ENCODE assay signal across 34 cellular contexts in the genomic region with DNA sequence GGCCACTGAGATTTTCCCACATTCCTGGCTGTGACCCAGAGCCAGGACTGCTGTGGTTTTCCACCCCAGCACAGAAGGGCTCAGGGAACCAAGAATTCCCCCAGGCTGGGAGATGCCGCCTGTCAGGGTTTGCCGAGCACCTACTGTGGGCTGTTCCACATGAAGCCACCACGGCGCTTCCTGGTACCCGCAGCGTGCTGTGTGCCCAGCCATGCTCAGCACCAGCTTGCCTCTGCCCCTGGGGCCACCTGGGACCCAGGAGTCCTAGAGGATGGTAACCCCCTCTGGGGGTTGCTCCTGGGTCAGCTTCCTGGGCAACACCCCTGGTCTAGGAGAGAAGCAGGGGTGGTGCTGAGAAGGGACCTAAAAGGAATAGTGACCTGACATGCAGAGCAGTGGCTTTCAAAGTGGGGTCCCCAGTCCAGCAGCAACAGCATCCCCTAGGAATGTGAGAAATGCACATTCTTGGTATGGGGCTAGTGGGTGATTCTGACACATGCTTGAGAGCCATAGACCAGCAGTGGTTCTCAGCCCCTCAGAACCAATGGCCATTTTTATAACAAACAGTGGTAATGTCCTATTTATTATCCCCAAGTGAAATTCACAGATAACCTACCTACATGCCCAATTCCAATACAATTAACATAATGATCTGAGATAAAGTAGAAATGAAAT. TPM values are rescaled to one million over a fixed set of nuclear protein-coding genes. Genes with fewer than 3 reads are reported as not detected.
DNase-seq lines count a peak whose midpoint lies in the region; ATAC-seq and TF ChIP-seq lines count a peak whose summit lies in the region.
"Had no signal": no experiment of that assay in that cellular context is flagged by ENCODE, and none has a peak within 500 bp of the region (broad histone marks: within the 10 kb centered on the region; RNA-seq: fewer than 3 reads in every experiment).

No MANE protein-coding gene starts in this region.

- H3K27ac ChIP-seq in left ventricle myocardium inferior (replicated peaks) (no peak overlapping the region), lower lobe of right lung (no peak overlapping the region), testis (no peak overlapping the region), esophagus squamous epithelium (peak overlapping the region in 1 of 4 donors; percentile 14)
- H3K27ac ChIP-seq in effector memory CD4-positive, alpha-beta T cell (ENCODE audit: insufficient read depth, low read length, poor library complexity, severe bottlenecking): peak overlapping the region; percentile 27
- H3K27ac ChIP-seq: colonic mucosa, GM23248, right lobe of liver had no signal

- TF ChIP-seq POLR2A in testis (IDR thresholded peaks at IDR 0.05) (no peak), esophagus squamous epithelium (IDR thresholded peaks at IDR 0.05) (no peak)

- ATAC-seq in left ventricle myocardium superior (no peak), lower lobe of right lung (no peak)
- ATAC-seq: activated CD8-positive, alpha-beta T cell treated with anti-CD3 and anti-CD28 coated beads for 36 hours; Panc1; right lobe of liver had no signal

- no peaks in the 10 kb centered on the region for H3K9me3 ChIP-seq in left ventricle myocardium inferior (replicated peaks)
- no peaks in the 10 kb centered on the region for H3K9me3 ChIP-seq in effector memory CD4-positive, alpha-beta T cell (ENCODE audit: control insufficient read depth, low read length)
- H3K9me3 ChIP-seq in lower lobe of right lung: no peaks in the 10 kb centered on the region
- no peaks in the 10 kb centered on the region for H3K9me3 ChIP-seq in testis
- no peaks in the 10 kb centered on the region for H3K9me3 ChIP-seq in esophagus squamous epithelium
- H3K9me3 ChIP-seq: BE2C, colonic mucosa, right lobe of liver had no signal

- H3K4me1 Mint-ChIP-seq in Calu3 (ENCODE audit: low read depth, unreplicated experiment): no peaks in the 10 kb centered on the region

- intact Hi-C loops in left ventricle myocardium superior (cut with micrococcal nuclease): loop anchor here (5.0 kb wide), 1 partner anchor 72 kb away; no protein-coding TSS in a partner anchor
- intact Hi-C loops in left ventricle myocardium inferior (cut with micrococcal nuclease): loop anchor here (5.0 kb wide), 1 partner anchor 77 kb away; no protein-coding TSS in a partner anchor
- intact Hi-C loops in lower lobe of right lung (cut with DNase I): loop anchor here (5.0 kb wide), 1 partner anchor 77 kb away; no protein-coding TSS in a partner anchor
- intact Hi-C loops in testis (cut with DNase I; ENCODE audit: low total_unique reads): loop anchor here (5.0 kb wide), 1 partner anchor 77 kb away; no protein-coding TSS in a partner anchor
- intact Hi-C loops in esophagus squamous epithelium (cut with DNase I): loop anchor here (5.0 kb wide), 2 partner anchors 77 to 92 kb away; no protein-coding TSS in a partner anchor
- intact Hi-C loops in Calu3 (cut with micrococcal nuclease; ENCODE audit: unreplicated experiment): no loop called here

- H3K9me3 Mint-ChIP-seq in Calu3 (ENCODE audit: low read depth, unreplicated experiment): no peaks in the 10 kb centered on the region
- H3K9me3 Mint-ChIP-seq: activated CD8-positive, alpha-beta T cell treated with anti-CD3 and anti-CD28 coated beads for 36 hours; activated naive CD8-positive, alpha-beta T cell treated with anti-CD3 and anti-CD28 coated beads for 36 hours; HFFc6; memory B cell had no signal

- no peak overlapping the region for H3K27ac Mint-ChIP-seq in Calu3 (ENCODE audit: unreplicated experiment)
- H3K27ac Mint-ChIP-seq: activated CD8-positive, alpha-beta T cell treated with anti-CD3 and anti-CD28 coated beads for 36 hours; activated naive CD8-positive, alpha-beta T cell treated with anti-CD3 and anti-CD28 coated beads for 36 hours; HFFc6; memory B cell had no signal

- H3K36me3 Mint-ChIP-seq in Calu3 (ENCODE audit: insufficient read depth, unreplicated experiment): peaks cover 42% of the 10 kb centered on the region
- H3K36me3 Mint-ChIP-seq: activated naive CD8-positive, alpha-beta T cell treated with anti-CD3 and anti-CD28 coated beads for 36 hours; memory B cell had no signal

- H3K27me3 ChIP-seq in left ventricle myocardium inferior (ENCODE audit: low read depth) (no peaks in the 10 kb centered on the region), lower lobe of right lung (ENCODE audit: low read depth) (no peaks in the 10 kb centered on the region), testis (no peaks in the 10 kb centered on the region), esophagus squamous epithelium (no peaks in the 10 kb centered on the region)
- H3K27me3 ChIP-seq in effector memory CD4-positive, alpha-beta T cell (replicated peaks; ENCODE audit: control insufficient read depth, insufficient read depth, low read length, poor library complexity, severe bottlenecking): no peaks in the 10 kb centered on the region
- H3K27me3 ChIP-seq: BE2C, colonic mucosa, right lobe of liver had no signal

- peak; percentile 23 for DNase-seq in left ventricle myocardium superior
- DNase-seq in left ventricle myocardium inferior: no peak
- DNase-seq in effector memory CD4-positive, alpha-beta T cell: no peak
- peak; percentile 38 for DNase-seq in lower lobe of right lung
- peak; percentile 4 for DNase-seq in testis
- DNase-seq in AG08396 (ENCODE audit: low spot score): no peak
- DNase-seq in esophagus squamous epithelium (lab: John Stamatoyannopoulos, UW): no peak
- DNase-seq in Calu3: no peak
- DNase-seq: activated CD8-positive, alpha-beta T cell treated with anti-CD3 and anti-CD28 coated beads for 36 hours; activated gamma-delta T cell; activated naive CD8-positive, alpha-beta T cell treated with anti-CD3 and anti-CD28 coated beads for 36 hours; anterior cingulate cortex; BE2C; colonic mucosa; COR-L47; DND-41; effector CD4-positive, alpha-beta T cell; erythroblast; foreskin fibroblast; GM23248; HFFc6; IMR-90; MV-4-11; NCI-H146; NCI-H2107; NCI-H446; NCI-H774; SHP77; stimulated activated CD4-positive, alpha-beta T cell treated with anti-CD3 and anti-CD28 coated beads, Interleukin-4, amount 100 ng/mL, for 24 hours; T-helper 2 cell; trophoblast cell had no signal

- BruUV-seq in Calu3 (replicated peaks; lab: Mats Ljungman, UMichigan): no TSS peak

- H3K4me3 Mint-ChIP-seq in Calu3 (ENCODE audit: low read depth, unreplicated experiment): no peak overlapping the region
- H3K4me3 Mint-ChIP-seq: activated CD8-positive, alpha-beta T cell treated with anti-CD3 and anti-CD28 coated beads for 36 hours; activated naive CD8-positive, alpha-beta T cell treated with anti-CD3 and anti-CD28 coated beads for 36 hours; HFFc6; memory B cell had no signal

- TF ChIP-seq CTCF in left ventricle myocardium inferior (IDR thresholded peaks at IDR 0.05; ENCODE audit: borderline replicate concordance) (no peak), lower lobe of right lung (IDR thresholded peaks at IDR 0.05) (no peak), testis (IDR thresholded peaks at IDR 0.05) (no peak), esophagus squamous epithelium (IDR thresholded peaks at IDR 0.05) (no peak), Calu3 (IDR thresholded peaks at IDR 0.05; ENCODE audit: unreplicated experiment) (no peak)

- CTCF ChIA-PET in Calu3 (lab: Charles Lee): interaction anchor here (0.7 kb wide), 1 partner anchor 98 kb away, joined by 4 read pairs; no protein-coding TSS in a partner anchor

- H3K4me1 ChIP-seq in left ventricle myocardium inferior (peaks cover 15% of the 10 kb centered on the region), lower lobe of right lung (no peaks in the 10 kb centered on the region), testis (peaks cover 14% of the 10 kb centered on the region), esophagus squamous epithelium (peaks cover 0 to 18% (median 9%) of the 10 kb centered on the region in 3 donors)
- peaks cover 8% of the 10 kb centered on the region for H3K4me1 ChIP-seq in effector memory CD4-positive, alpha-beta T cell (ENCODE audit: control insufficient read depth, insufficient read depth, low read length, poor library complexity, severe bottlenecking)
- H3K4me1 ChIP-seq: BE2C, right lobe of liver had no signal

- WGBS in testis, 2 donors: 97 to 100% methylated on average over 2 to 6 of the region's 6 CpGs
- 83% methylated on average over 1 of the region's 6 CpGs; no CpG with 5 or more reads in 1 of the 2 donors for WGBS in esophagus squamous epithelium, 2 donors

- H3K4me3 ChIP-seq in left ventricle myocardium inferior (no peak overlapping the region), lower lobe of right lung (no peak overlapping the region), testis (no peak overlapping the region), esophagus squamous epithelium (no peak overlapping the region)
- no peak overlapping the region for H3K4me3 ChIP-seq in effector memory CD4-positive, alpha-beta T cell (ENCODE audit: insufficient read depth, low read depth, low read length, poor library complexity, severe bottlenecking)
- H3K4me3 ChIP-seq: colonic mucosa, GM23248, right lobe of liver had no signal

- no peaks in the 10 kb centered on the region for H3K27me3 Mint-ChIP-seq in Calu3 (ENCODE audit: unreplicated experiment)
- H3K27me3 Mint-ChIP-seq: activated CD8-positive, alpha-beta T cell treated with anti-CD3 and anti-CD28 coated beads for 36 hours; activated naive CD8-positive, alpha-beta T cell treated with anti-CD3 and anti-CD28 coated beads for 36 hours had no signal

- H3K36me3 ChIP-seq in left ventricle myocardium inferior (no peaks in the 10 kb centered on the region), lower lobe of right lung (no peaks in the 10 kb centered on the region), testis (ENCODE audit: low read depth, missing control alignments) (no peaks in the 10 kb centered on the region), esophagus squamous epithelium (peaks cover 0 to 10% (median 0%) of the 10 kb centered on the region in 3 donors)
- H3K36me3 ChIP-seq in effector memory CD4-positive, alpha-beta T cell (ENCODE audit: control insufficient read depth, insufficient read depth, low read length): no peaks in the 10 kb centered on the region
- H3K36me3 ChIP-seq: BE2C, right lobe of liver had no signal

RNA-seq across cellular contexts. Expression of gene TSPAN15, which starts 53.4 kb away (rescaled TPM):
- total RNA-seq in left ventricle myocardium superior (8.3 TPM), left ventricle myocardium inferior (6.8 TPM), lower lobe of right lung (46.1 TPM), testis (10 to 100 TPM; 35.3 to 37.5 TPM), esophagus squamous epithelium (10 to 100 TPM in 3 of 4 donors, 1 to 10 TPM in 1; 3.6 to 24.0 (median 18.5) TPM), Calu3 (2022) (137 and 165 TPM in 2 replicates)
- 29.7 TPM for polyA plus RNA-seq in testis (ENCODE audit: insufficient read depth, low read depth, low replicate concordance)
- total RNA-seq: GM23248, IMR-90 had no signal

Comparison
In these comparisons a context has a peak if more than half of its experiments do, and no peak if none do; other contexts are left out.
1. DNase-seq: peak in left ventricle myocardium superior (single experiment), lower lobe of right lung (single experiment) and testis (single experiment); none in left ventricle myocardium inferior (single experiment), effector memory CD4-positive, alpha-beta T cell (0 of 3), AG08396 (single experiment), esophagus squamous epithelium (single experiment) and Calu3 (single experiment).